2 cellular contexts compared by ENCODE assay signal in genomic region chr6:64250126-64250525, GRCh38.
TF ChIP-seq lines count a peak whose summit lies in the region.

No MANE protein-coding gene starts in this region.

TF ChIP-seq in IMR-90, 13 proteins besides CTCF, POLR2A, EP300 and RAD21:
- no peak for TF ChIP-seq USF2 (IDR thresholded peaks at IDR 0.05; ENCODE audit: low read depth, low read length)
- TF ChIP-seq NFE2L2 (IDR thresholded peaks at IDR 0.05; ENCODE audit: low read depth, low read length), result no peak
- TF ChIP-seq CHD1 (IDR thresholded peaks at IDR 0.05; ENCODE audit: low read depth, low read length), result no peak
- TF ChIP-seq BHLHE40 (IDR thresholded peaks at IDR 0.05; ENCODE audit: low read depth, low read length), result peak; percentile 51; the same call in 1 of the 2 replicates
- TF ChIP-seq FOS (IDR thresholded peaks at IDR 0.05; ENCODE audit: low read depth, low read length), result 0 out of 2 replicates have a peak, but pooled peaks have one; percentile 24
- peak; percentile 29; the same call in 1 of the 2 replicates for TF ChIP-seq CEBPB (IDR thresholded peaks at IDR 0.05; ENCODE audit: low read depth, low read length)

TF ChIP-seq in H1, 55 proteins besides CTCF, POLR2A, EP300 and RAD21:
- TF ChIP-seq GABPA (IDR thresholded peaks at IDR 0.05; ENCODE audit: borderline replicate concordance, insufficient read depth, low read length), result no peak
- no peak for TF ChIP-seq HDAC2 (IDR thresholded peaks at IDR 0.05; ENCODE audit: borderline replicate concordance in 1 of 2, low read depth in 2 of 2, low read length in 2 of 2)
- no peak for TF ChIP-seq HDAC6 (IDR thresholded peaks at IDR 0.05; ENCODE audit: low read depth, low read length)
- no peak for TF ChIP-seq POLR2AphosphoS5 (IDR thresholded peaks at IDR 0.05; ENCODE audit: low read depth, low read length)
- no peak for TF ChIP-seq SIN3A (conservative IDR thresholded peaks at IDR 0.05 in 1 of 2, IDR thresholded peaks at IDR 0.05 in 1 of 2; ENCODE audit: low read depth in 1 of 2, low read length in 2 of 2)
- TF ChIP-seq ASH2L (IDR thresholded peaks at IDR 0.05; ENCODE audit: low read length), result no peak
- no peak for TF ChIP-seq BCL11A (IDR thresholded peaks at IDR 0.05; ENCODE audit: low read depth in 2 of 2, low read length in 2 of 2)
- TF ChIP-seq POU5F1 (IDR thresholded peaks at IDR 0.05; ENCODE audit: low read depth, low read length), result no peak
